Comparison of ENCODE assay signal across 15 cellular contexts in genomic region chr4:20026456-20026855, GRCh38.
DNase-seq lines count a peak whose midpoint lies in the region; ATAC-seq and TF ChIP-seq lines count a peak whose summit lies in the region.
"Had no signal": no experiment of that assay in that cellular context is flagged by ENCODE, and none has a peak within 500 bp of the region (broad histone marks: within the 10 kb centered on the region; RNA-seq: fewer than 3 reads in every experiment).

No MANE protein-coding gene starts in this region.

- peak; percentile 51 for DNase-seq in GM04503 (ENCODE audit: low read depth)
- peak; percentile 78 for DNase-seq in adipocyte (ENCODE audit: low read depth)
- DNase-seq in epidermal melanocyte (ENCODE audit: insufficient read length, low spot score): peak; percentile 19
- DNase-seq in retinal pigment epithelial cell (ENCODE audit: low read depth): peak; percentile 24
- no peak for DNase-seq in RWPE1 (ENCODE audit: low spot score)
- no peak for DNase-seq in HuH-7 (ENCODE audit: low spot score)
- DNase-seq: Caco-2, HCEC 1CT, NCI-H1092 treated with DMSO at 0.1 percent for 48 hours, NCI-H1694, NCI-H2171 treated with DMSO at 0.1 percent for 48 hours, NCI-H524 treated with DMSO at 0.1 percent for 48 hours had no signal

- H3K4me3 ChIP-seq in adipocyte (ENCODE audit: low read length) (no peak overlapping the region), retinal pigment epithelial cell (ENCODE audit: low read length) (no peak overlapping the region)

- H3K36me3 ChIP-seq in adipocyte (ENCODE audit: control insufficient read depth, insufficient read depth, low read length, severe bottlenecking): no peaks in the 10 kb centered on the region

- ATAC-seq in HG03469 (IDR thresholded peaks at IDR 0.05; ENCODE audit: unreplicated experiment): no peak

- POLR2A ChIA-PET in RWPE1 (lab: Yijun Ruan, JAX; ENCODE audit: low non-redundant PET): no interaction called here

- CTCF ChIA-PET in RWPE1 (lab: Yijun Ruan, JAX): no interaction called here

- no peak overlapping the region for H3K27ac ChIP-seq in RWPE1
- H3K27ac ChIP-seq: C4-2B, KMS-11 had no signal

- TF ChIP-seq CTCF in retinal pigment epithelial cell (conservative IDR thresholded peaks at IDR 0.05; ENCODE audit: low read depth, low read length) (no peak), RWPE1 (conservative IDR thresholded peaks at IDR 0.05; ENCODE audit: low read depth) (no peak)

- H3K27me3 ChIP-seq in adipocyte (replicated peaks; ENCODE audit: control insufficient read depth, insufficient read depth, low read length): no peaks in the 10 kb centered on the region

- no peak overlapping the region for H3K9ac ChIP-seq in adipocyte (ENCODE audit: low read length)
- H3K9ac ChIP-seq: KMS-11 had no signal

- no peaks in the 10 kb centered on the region for H3K9me3 ChIP-seq in adipocyte (ENCODE audit: control insufficient read depth, low read length)
- H3K9me3 ChIP-seq: Caco-2 had no signal

- H3K4me1 ChIP-seq in adipocyte (ENCODE audit: control insufficient read depth, insufficient read depth, low read length): peaks cover 4% of the 10 kb centered on the region
- H3K4me1 ChIP-seq: Caco-2 had no signal

Comparison
In these comparisons a context has a peak if more than half of its experiments do, and no peak if none do; other contexts are left out.
1. DNase-seq: peak in GM04503 (single experiment), adipocyte (single experiment), epidermal melanocyte (single experiment) and retinal pigment epithelial cell (single experiment); none in RWPE1 (single experiment) and HuH-7 (single experiment).